Comparison of ENCODE assay signal across 1 cellular context in the genomic region with DNA sequence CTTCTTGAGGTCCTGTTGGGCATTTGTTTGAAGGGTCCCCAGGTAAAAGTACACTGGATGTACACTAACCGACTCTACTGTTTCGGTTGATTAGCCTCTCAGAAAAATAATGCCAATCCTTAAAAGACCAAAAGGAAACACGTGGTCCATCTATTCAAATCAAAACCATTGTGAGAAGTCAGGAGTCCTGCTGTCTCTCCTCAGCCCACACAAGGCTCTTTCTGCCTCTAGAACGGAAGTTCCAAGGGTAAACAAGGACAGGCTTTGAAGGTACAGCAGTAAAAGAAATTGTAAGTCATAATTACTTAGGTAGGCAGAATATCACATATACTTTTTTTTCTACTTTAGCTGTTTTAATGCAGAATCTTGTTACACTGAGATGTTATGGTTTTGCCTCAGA.
TF ChIP-seq lines count a peak whose summit lies in the region.

No MANE protein-coding gene starts in this region.

TF ChIP-seq in GM23338, 12 proteins besides CTCF, POLR2A, EP300 and RAD21 (continued from another document):
- TF ChIP-seq ZNF114 (CRISPR knock-in tag; IDR thresholded peaks at IDR 0.05), result no peak
- TF ChIP-seq STAT1 (IDR thresholded peaks at IDR 0.05; ENCODE audit: unreplicated experiment), result no peak
- TF ChIP-seq, protein P1, sequence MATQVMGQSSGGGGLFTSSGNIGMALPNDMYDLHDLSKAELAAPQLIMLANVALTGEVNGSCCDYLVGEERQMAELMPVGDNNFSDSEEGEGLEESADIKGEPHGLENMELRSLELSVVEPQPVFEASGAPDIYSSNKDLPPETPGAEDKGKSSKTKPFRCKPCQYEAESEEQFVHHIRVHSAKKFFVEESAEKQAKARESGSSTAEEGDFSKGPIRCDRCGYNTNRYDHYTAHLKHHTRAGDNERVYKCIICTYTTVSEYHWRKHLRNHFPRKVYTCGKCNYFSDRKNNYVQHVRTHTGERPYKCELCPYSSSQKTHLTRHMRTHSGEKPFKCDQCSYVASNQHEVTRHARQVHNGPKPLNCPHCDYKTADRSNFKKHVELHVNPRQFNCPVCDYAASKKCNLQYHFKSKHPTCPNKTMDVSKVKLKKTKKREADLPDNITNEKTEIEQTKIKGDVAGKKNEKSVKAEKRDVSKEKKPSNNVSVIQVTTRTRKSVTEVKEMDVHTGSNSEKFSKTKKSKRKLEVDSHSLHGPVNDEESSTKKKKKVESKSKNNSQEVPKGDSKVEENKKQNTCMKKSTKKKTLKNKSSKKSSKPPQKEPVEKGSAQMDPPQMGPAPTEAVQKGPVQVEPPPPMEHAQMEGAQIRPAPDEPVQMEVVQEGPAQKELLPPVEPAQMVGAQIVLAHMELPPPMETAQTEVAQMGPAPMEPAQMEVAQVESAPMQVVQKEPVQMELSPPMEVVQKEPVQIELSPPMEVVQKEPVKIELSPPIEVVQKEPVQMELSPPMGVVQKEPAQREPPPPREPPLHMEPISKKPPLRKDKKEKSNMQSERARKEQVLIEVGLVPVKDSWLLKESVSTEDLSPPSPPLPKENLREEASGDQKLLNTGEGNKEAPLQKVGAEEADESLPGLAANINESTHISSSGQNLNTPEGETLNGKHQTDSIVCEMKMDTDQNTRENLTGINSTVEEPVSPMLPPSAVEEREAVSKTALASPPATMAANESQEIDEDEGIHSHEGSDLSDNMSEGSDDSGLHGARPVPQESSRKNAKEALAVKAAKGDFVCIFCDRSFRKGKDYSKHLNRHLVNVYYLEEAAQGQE (IDR thresholded peaks at IDR 0.05; ENCODE audit: unreplicated experiment), result no peak
- TF ChIP-seq NANOG (IDR thresholded peaks at IDR 0.05; ENCODE audit: borderline replicate concordance), result no peak
- TF ChIP-seq CREB1 (CRISPR knock-in tag; IDR thresholded peaks at IDR 0.05; ENCODE audit: low read depth), result no peak
- TF ChIP-seq, protein P2, sequence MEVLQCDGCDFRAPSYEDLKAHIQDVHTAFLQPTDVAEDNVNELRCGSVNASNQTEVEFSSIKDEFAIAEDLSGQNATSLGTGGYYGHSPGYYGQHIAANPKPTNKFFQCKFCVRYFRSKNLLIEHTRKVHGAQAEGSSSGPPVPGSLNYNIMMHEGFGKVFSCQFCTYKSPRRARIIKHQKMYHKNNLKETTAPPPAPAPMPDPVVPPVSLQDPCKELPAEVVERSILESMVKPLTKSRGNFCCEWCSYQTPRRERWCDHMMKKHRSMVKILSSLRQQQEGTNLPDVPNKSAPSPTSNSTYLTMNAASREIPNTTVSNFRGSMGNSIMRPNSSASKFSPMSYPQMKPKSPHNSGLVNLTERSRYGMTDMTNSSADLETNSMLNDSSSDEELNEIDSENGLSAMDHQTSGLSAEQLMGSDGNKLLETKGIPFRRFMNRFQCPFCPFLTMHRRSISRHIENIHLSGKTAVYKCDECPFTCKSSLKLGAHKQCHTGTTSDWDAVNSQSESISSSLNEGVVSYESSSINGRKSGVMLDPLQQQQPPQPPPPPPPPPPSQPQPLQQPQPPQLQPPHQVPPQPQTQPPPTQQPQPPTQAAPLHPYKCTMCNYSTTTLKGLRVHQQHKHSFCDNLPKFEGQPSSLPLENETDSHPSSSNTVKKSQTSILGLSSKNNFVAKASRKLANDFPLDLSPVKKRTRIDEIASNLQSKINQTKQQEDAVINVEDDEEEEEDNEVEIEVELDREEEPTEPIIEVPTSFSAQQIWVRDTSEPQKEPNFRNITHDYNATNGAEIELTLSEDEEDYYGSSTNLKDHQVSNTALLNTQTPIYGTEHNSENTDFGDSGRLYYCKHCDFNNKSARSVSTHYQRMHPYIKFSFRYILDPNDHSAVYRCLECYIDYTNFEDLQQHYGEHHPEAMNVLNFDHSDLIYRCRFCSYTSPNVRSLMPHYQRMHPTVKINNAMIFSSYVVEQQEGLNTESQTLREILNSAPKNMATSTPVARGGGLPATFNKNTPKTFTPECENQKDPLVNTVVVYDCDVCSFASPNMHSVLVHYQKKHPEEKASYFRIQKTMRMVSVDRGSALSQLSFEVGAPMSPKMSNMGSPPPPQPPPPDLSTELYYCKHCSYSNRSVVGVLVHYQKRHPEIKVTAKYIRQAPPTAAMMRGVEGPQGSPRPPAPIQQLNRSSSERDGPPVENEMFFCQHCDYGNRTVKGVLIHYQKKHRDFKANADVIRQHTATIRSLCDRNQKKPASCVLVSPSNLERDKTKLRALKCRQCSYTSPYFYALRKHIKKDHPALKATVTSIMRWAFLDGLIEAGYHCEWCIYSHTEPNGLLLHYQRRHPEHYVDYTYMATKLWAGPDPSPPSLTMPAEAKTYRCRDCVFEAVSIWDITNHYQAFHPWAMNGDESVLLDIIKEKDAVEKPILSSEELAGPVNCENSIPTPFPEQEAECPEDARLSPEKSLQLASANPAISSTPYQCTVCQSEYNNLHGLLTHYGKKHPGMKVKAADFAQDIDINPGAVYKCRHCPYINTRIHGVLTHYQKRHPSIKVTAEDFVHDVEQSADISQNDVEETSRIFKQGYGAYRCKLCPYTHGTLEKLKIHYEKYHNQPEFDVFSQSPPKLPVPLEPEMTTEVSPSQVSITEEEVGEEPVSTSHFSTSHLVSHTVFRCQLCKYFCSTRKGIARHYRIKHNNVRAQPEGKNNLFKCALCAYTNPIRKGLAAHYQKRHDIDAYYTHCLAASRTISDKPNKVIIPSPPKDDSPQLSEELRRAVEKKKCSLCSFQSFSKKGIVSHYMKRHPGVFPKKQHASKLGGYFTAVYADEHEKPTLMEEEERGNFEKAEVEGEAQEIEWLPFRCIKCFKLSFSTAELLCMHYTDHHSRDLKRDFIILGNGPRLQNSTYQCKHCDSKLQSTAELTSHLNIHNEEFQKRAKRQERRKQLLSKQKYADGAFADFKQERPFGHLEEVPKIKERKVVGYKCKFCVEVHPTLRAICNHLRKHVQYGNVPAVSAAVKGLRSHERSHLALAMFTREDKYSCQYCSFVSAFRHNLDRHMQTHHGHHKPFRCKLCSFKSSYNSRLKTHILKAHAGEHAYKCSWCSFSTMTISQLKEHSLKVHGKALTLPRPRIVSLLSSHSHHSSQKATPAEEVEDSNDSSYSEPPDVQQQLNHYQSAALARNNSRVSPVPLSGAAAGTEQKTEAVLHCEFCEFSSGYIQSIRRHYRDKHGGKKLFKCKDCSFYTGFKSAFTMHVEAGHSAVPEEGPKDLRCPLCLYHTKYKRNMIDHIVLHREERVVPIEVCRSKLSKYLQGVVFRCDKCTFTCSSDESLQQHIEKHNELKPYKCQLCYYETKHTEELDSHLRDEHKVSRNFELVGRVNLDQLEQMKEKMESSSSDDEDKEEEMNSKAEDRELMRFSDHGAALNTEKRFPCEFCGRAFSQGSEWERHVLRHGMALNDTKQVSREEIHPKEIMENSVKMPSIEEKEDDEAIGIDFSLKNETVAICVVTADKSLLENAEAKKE (CRISPR knock-in tag; IDR thresholded peaks at IDR 0.05), result no peak
- no peak for TF ChIP-seq EZH2phosphoT487 (IDR thresholded peaks at IDR 0.05; ENCODE audit: unreplicated experiment)
